Comparison of ENCODE assay signal across 22 cellular contexts in genomic region chr2:25201794-25202193, GRCh38. TPM values are rescaled to one million over a fixed set of nuclear protein-coding genes. Genes with fewer than 3 reads are reported as not detected.
"Had no signal": no experiment of that assay in that cellular context is flagged by ENCODE, and none has a peak within 500 bp of the region (broad histone marks: within the 10 kb centered on the region; RNA-seq: fewer than 3 reads in every experiment).

No MANE protein-coding gene starts in this region.

- H3K36me3 ChIP-seq: brain microvascular endothelial cell, spleen, tibial nerve had no signal

- H3K4me3 ChIP-seq: spleen, tibial nerve had no signal

- H3K36me3 Mint-ChIP-seq: activated naive CD4-positive, alpha-beta T cell treated with anti-CD3 and anti-CD28 coated beads, Interleukin-2, amount 10 ng/mL, durations not matched to agents 7 days and 5 days; activated naive CD8-positive, alpha-beta T cell treated with anti-CD3 and anti-CD28 coated beads, Interleukin-2, amount 10 ng/mL, durations not matched to agents 7 days and 5 days; mesothelial cell of epicardium; naive B cell had no signal

- FAIRE-seq: astrocyte, kidney had no signal

- H3K4me3 Mint-ChIP-seq: activated CD4-positive, alpha-beta memory T cell treated with anti-CD3 and anti-CD28 coated beads, Interleukin-2, amount 10 ng/mL, durations not matched to agents 7 days and 5 days; activated CD4-positive, alpha-beta T cell treated with anti-CD3 and anti-CD28 coated beads, Interleukin-2, amount 10 ng/mL, durations not matched to agents 24 days and 14 days; activated naive CD4-positive, alpha-beta T cell treated with anti-CD3 and anti-CD28 coated beads, Interleukin-2, amount 10 ng/mL, durations not matched to agents 7 days and 5 days; activated naive CD8-positive, alpha-beta T cell treated with anti-CD3 and anti-CD28 coated beads, Interleukin-2, amount 10 ng/mL, durations not matched to agents 7 days and 5 days; activated T-cell treated with anti-CD3 and anti-CD28 coated beads, Interleukin-2, amount 50 U/mL, for 24 hours; mesothelial cell of epicardium; neural crest cell had no signal

- H3K27me3 ChIP-seq: brain microvascular endothelial cell, tibial nerve had no signal

- DNase-seq: activated CD4-positive, alpha-beta memory T cell treated with anti-CD3 and anti-CD28 coated beads, Interleukin-2, amount 10 ng/mL, durations not matched to agents 7 days and 5 days; activated CD4-positive, alpha-beta T cell treated with anti-CD3 and anti-CD28 coated beads, Interleukin-2, amount 10 ng/mL, durations not matched to agents 24 days and 14 days; activated CD4-positive, CD25-positive, alpha-beta regulatory T cell treated with anti-CD3 and anti-CD28 coated beads, Interleukin-2, amount 50 U/mL, for 72 hours; activated CD8-positive, alpha-beta memory T cell treated with anti-CD3 and anti-CD28 coated beads, Interleukin-2, amount 50 U/mL, for 48 hours; activated gamma-delta T cell; activated naive CD4-positive, alpha-beta T cell treated with anti-CD3 and anti-CD28 coated beads, Interleukin-2, amount 10 ng/mL, durations not matched to agents 7 days and 5 days; activated naive CD8-positive, alpha-beta T cell treated with anti-CD3 and anti-CD28 coated beads, Interleukin-2, amount 10 ng/mL, durations not matched to agents 7 days and 5 days; activated T-cell treated with anti-CD3 and anti-CD28 coated beads, Interleukin-2, amount 50 U/mL, for 24 hours; brain microvascular endothelial cell; head of caudate nucleus; hippocampal formation; kidney; left colon; naive B cell; occipital lobe; right cardiac atrium; spleen; T-helper 2 cell had no signal

- H3K27ac Mint-ChIP-seq: activated CD4-positive, alpha-beta memory T cell treated with anti-CD3 and anti-CD28 coated beads, Interleukin-2, amount 10 ng/mL, durations not matched to agents 7 days and 5 days; activated CD4-positive, alpha-beta T cell treated with anti-CD3 and anti-CD28 coated beads, Interleukin-2, amount 10 ng/mL, durations not matched to agents 24 days and 14 days; activated naive CD4-positive, alpha-beta T cell treated with anti-CD3 and anti-CD28 coated beads, Interleukin-2, amount 10 ng/mL, durations not matched to agents 7 days and 5 days; activated naive CD8-positive, alpha-beta T cell treated with anti-CD3 and anti-CD28 coated beads, Interleukin-2, amount 10 ng/mL, durations not matched to agents 7 days and 5 days; activated T-cell treated with anti-CD3 and anti-CD28 coated beads, Interleukin-2, amount 50 U/mL, for 24 hours; mesothelial cell of epicardium had no signal

- H3K27ac ChIP-seq: brain microvascular endothelial cell, spleen, tibial nerve had no signal

- H3K9me3 ChIP-seq: spleen, tibial nerve had no signal

- ATAC-seq: left colon had no signal

- H3K27me3 Mint-ChIP-seq: activated T-cell treated with anti-CD3 and anti-CD28 coated beads, Interleukin-2, amount 50 U/mL, for 24 hours had no signal

- H3K9me3 Mint-ChIP-seq: activated CD4-positive, alpha-beta memory T cell treated with anti-CD3 and anti-CD28 coated beads, Interleukin-2, amount 10 ng/mL, durations not matched to agents 7 days and 5 days; activated CD4-positive, alpha-beta T cell treated with anti-CD3 and anti-CD28 coated beads, Interleukin-2, amount 10 ng/mL, durations not matched to agents 24 days and 14 days; activated naive CD4-positive, alpha-beta T cell treated with anti-CD3 and anti-CD28 coated beads, Interleukin-2, amount 10 ng/mL, durations not matched to agents 7 days and 5 days; activated naive CD8-positive, alpha-beta T cell treated with anti-CD3 and anti-CD28 coated beads, Interleukin-2, amount 10 ng/mL, durations not matched to agents 7 days and 5 days; activated T-cell treated with anti-CD3 and anti-CD28 coated beads, Interleukin-2, amount 50 U/mL, for 24 hours; mesothelial cell of epicardium; naive B cell; neural crest cell had no signal

RNA-seq across cellular contexts. Expression of gene POMC, which starts 33.4 kb away (rescaled TPM):
- total RNA-seq: astrocyte, mesothelial cell of epicardium had no signal
